ENCODE assay signal across 1 cellular context in genomic region chr1:41240806-41241747, GRCh38.
TF ChIP-seq lines count a peak whose summit lies in the region.

No MANE protein-coding gene starts in this region.

TF ChIP-seq in HepG2, 621 proteins besides CTCF, POLR2A, EP300 and RAD21 (continued from another document):
- TF ChIP-seq POGK (CRISPR knock-in tag; conservative IDR thresholded peaks at IDR 0.05) (no peak), ZBTB8A (CRISPR knock-in tag; IDR thresholded peaks at IDR 0.05; ENCODE audit: borderline replicate concordance, low read depth) (no peak), TCF12 (IDR thresholded peaks at IDR 0.05) (no peak), TCF12 (CRISPR knock-in tag; IDR thresholded peaks at IDR 0.05) (no peak), RBFOX2 (IDR thresholded peaks at IDR 0.05; ENCODE audit: low read depth, low read length) (peak; percentile 86), BRF2 (CRISPR knock-in tag; IDR thresholded peaks at IDR 0.05) (no peak), ARNT2 (CRISPR knock-in tag; IDR thresholded peaks at IDR 0.05; ENCODE audit: low read depth) (no peak; the same call in 1 of the 2 replicates), RXRA (CRISPR knock-in tag; IDR thresholded peaks at IDR 0.05) (0 out of 2 replicates have a peak, but pooled peaks have one; percentile 45), BRD4 (CRISPR knock-in tag; IDR thresholded peaks at IDR 0.05) (no peak), ZNF747 (CRISPR knock-in tag; IDR thresholded peaks at IDR 0.05; ENCODE audit: borderline replicate concordance) (no peak), EZH2 (conservative IDR thresholded peaks at IDR 0.05; ENCODE audit: low read depth, low read length) (no peak), HOMEZ (CRISPR knock-in tag; IDR thresholded peaks at IDR 0.05; ENCODE audit: low read depth) (no peak), TAF15 (IDR thresholded peaks at IDR 0.05; ENCODE audit: low read depth, low read length, poor library complexity, severe bottlenecking) (no peak), TBP (CRISPR knock-in tag; IDR thresholded peaks at IDR 0.05) (no peak), TRIM22 (IDR thresholded peaks at IDR 0.05) (no peak), KLF6 (CRISPR knock-in tag; IDR thresholded peaks at IDR 0.05) (no peak), MNT (IDR thresholded peaks at IDR 0.05) (peak; percentile 30; the same call in 1 of the 2 replicates), HNRNPH1 (optimal IDR thresholded peaks at IDR 0.05; ENCODE audit: low read depth, low read length) (no peak), ZNF274 (CRISPR knock-in tag; IDR thresholded peaks at IDR 0.05) (no peak; the same call in 1 of the 2 replicates), NR2F6 (IDR thresholded peaks at IDR 0.05) (no peak), NR2F6 (CRISPR knock-in tag; IDR thresholded peaks at IDR 0.05) (no peak), NR1H2 (CRISPR knock-in tag; IDR thresholded peaks at IDR 0.05; ENCODE audit: borderline replicate concordance, low read depth) (no peak), ZNF33B (CRISPR knock-in tag; IDR thresholded peaks at IDR 0.05) (no peak), POLR2AphosphoS2 (IDR thresholded peaks at IDR 0.05; ENCODE audit: low read depth, low read length) (no peak), ZNF331 (CRISPR knock-in tag; IDR thresholded peaks at IDR 0.05) (peak; percentile 34; the same call in 1 of the 2 replicates), STAT6 (CRISPR knock-in tag; IDR thresholded peaks at IDR 0.05; ENCODE audit: borderline replicate concordance) (no peak)
